1 cellular context compared by ENCODE assay signal in genomic region chr4:145266881-145267280, GRCh38.
TF ChIP-seq lines count a peak whose summit lies in the region.

No MANE protein-coding gene starts in this region.

TF ChIP-seq in K562, 482 proteins besides CTCF, POLR2A, EP300 and RAD21 (continued from another document):
- TF ChIP-seq SFPQ (IDR thresholded peaks at IDR 0.05; ENCODE audit: low read depth, low read length) (no peak), TAF9B (IDR thresholded peaks at IDR 0.05; ENCODE audit: partially characterized antibody) (no peak), DLX4 (CRISPR knock-in tag; IDR thresholded peaks at IDR 0.05) (no peak), DNMT1 (IDR thresholded peaks at IDR 0.05) (no peak), ESRRB (CRISPR knock-in tag; IDR thresholded peaks at IDR 0.05; ENCODE audit: borderline replicate concordance) (no peak)
